ENCODE assay signal across 1 cellular context in genomic region chr20:48758206-48758820, GRCh38.
TF ChIP-seq lines count a peak whose summit lies in the region.

No MANE protein-coding gene starts in this region.

TF ChIP-seq in WTC11, 78 proteins besides CTCF, POLR2A, EP300 and RAD21 (continued from another document):
- no peak for TF ChIP-seq ZNF281 (CRISPR knock-in tag; IDR thresholded peaks at IDR 0.05)
- no peak for TF ChIP-seq HMGA2 (CRISPR knock-in tag; IDR thresholded peaks at IDR 0.05)
TF ChIP-seq in WTC11: peak in this region for 0.
